1 cellular context compared by ENCODE assay signal in the genomic region with DNA sequence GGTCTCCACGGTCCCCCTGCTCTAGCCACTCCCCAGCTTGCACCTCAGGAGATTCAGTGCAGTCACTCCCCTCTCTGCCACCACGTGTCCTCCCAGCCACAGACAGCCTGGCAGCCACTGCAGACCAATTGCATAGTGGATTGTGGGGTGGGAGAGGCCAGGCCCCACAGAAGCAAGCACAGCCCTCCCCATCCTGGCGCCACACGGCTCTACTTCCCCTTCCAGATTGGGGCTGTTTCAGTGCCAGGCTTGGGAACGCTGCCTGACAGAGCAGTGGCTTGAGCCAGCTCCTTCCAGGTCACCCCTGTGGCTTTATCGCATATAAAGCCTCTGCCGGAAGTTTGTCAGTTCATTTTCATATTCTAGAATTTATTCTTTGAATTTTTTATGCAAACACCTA.
TF ChIP-seq lines count a peak whose summit lies in the region.

No MANE protein-coding gene starts in this region.

TF ChIP-seq in HepG2, 621 proteins besides CTCF, POLR2A, EP300 and RAD21 (continued from another document):
- TF ChIP-seq, protein P1, sequence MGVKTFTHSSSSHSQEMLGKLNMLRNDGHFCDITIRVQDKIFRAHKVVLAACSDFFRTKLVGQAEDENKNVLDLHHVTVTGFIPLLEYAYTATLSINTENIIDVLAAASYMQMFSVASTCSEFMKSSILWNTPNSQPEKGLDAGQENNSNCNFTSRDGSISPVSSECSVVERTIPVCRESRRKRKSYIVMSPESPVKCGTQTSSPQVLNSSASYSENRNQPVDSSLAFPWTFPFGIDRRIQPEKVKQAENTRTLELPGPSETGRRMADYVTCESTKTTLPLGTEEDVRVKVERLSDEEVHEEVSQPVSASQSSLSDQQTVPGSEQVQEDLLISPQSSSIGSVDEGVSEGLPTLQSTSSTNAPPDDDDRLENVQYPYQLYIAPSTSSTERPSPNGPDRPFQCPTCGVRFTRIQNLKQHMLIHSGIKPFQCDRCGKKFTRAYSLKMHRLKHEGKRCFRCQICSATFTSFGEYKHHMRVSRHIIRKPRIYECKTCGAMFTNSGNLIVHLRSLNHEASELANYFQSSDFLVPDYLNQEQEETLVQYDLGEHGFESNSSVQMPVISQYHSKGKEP (CRISPR knock-in tag; IDR thresholded peaks at IDR 0.05), result no peak
- no peak for TF ChIP-seq SAP130 (CRISPR knock-in tag; IDR thresholded peaks at IDR 0.05; ENCODE audit: low read depth)
- no peak for TF ChIP-seq ZNF816 (CRISPR knock-in tag; IDR thresholded peaks at IDR 0.05; ENCODE audit: borderline replicate concordance)
- no peak for TF ChIP-seq ZNF329 (CRISPR knock-in tag; IDR thresholded peaks at IDR 0.05; ENCODE audit: low read depth)
- TF ChIP-seq ZNF337 (CRISPR knock-in tag; IDR thresholded peaks at IDR 0.05; ENCODE audit: borderline replicate concordance, low read depth), result no peak
- TF ChIP-seq SMAD3 (CRISPR knock-in tag; IDR thresholded peaks at IDR 0.05), result no peak
- TF ChIP-seq NFATC3 (CRISPR knock-in tag; IDR thresholded peaks at IDR 0.05), result no peak
- TF ChIP-seq, protein P2, sequence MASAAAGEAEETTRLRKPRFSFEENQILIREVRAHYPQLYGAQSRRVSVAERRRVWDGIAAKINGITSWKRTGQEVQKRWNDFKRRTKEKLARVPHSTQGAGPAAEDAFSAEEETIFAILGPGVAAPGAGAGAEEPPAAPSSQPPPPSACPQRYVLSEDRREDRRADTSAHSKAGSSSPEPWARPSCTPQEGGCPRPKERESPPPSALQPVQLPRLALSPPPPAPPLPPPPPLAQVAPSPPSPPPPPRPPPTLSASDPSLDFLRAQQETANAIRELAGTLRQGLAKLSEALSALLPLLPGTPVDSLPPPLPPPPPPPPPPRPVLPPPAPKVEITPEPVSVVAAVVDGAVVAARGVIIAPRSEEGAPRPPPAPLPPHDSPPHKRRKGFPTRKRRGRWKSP (CRISPR knock-in tag; IDR thresholded peaks at IDR 0.05), result no peak
- no peak for TF ChIP-seq SOX13 (IDR thresholded peaks at IDR 0.05)
- no peak for TF ChIP-seq SOX13 (CRISPR knock-in tag; conservative IDR thresholded peaks at IDR 0.05 in 1 of 2, IDR thresholded peaks at IDR 0.05 in 1 of 2)
- TF ChIP-seq CBX1 (IDR thresholded peaks at IDR 0.05; ENCODE audit: low read depth), result no peak
- TF ChIP-seq, protein P3, sequence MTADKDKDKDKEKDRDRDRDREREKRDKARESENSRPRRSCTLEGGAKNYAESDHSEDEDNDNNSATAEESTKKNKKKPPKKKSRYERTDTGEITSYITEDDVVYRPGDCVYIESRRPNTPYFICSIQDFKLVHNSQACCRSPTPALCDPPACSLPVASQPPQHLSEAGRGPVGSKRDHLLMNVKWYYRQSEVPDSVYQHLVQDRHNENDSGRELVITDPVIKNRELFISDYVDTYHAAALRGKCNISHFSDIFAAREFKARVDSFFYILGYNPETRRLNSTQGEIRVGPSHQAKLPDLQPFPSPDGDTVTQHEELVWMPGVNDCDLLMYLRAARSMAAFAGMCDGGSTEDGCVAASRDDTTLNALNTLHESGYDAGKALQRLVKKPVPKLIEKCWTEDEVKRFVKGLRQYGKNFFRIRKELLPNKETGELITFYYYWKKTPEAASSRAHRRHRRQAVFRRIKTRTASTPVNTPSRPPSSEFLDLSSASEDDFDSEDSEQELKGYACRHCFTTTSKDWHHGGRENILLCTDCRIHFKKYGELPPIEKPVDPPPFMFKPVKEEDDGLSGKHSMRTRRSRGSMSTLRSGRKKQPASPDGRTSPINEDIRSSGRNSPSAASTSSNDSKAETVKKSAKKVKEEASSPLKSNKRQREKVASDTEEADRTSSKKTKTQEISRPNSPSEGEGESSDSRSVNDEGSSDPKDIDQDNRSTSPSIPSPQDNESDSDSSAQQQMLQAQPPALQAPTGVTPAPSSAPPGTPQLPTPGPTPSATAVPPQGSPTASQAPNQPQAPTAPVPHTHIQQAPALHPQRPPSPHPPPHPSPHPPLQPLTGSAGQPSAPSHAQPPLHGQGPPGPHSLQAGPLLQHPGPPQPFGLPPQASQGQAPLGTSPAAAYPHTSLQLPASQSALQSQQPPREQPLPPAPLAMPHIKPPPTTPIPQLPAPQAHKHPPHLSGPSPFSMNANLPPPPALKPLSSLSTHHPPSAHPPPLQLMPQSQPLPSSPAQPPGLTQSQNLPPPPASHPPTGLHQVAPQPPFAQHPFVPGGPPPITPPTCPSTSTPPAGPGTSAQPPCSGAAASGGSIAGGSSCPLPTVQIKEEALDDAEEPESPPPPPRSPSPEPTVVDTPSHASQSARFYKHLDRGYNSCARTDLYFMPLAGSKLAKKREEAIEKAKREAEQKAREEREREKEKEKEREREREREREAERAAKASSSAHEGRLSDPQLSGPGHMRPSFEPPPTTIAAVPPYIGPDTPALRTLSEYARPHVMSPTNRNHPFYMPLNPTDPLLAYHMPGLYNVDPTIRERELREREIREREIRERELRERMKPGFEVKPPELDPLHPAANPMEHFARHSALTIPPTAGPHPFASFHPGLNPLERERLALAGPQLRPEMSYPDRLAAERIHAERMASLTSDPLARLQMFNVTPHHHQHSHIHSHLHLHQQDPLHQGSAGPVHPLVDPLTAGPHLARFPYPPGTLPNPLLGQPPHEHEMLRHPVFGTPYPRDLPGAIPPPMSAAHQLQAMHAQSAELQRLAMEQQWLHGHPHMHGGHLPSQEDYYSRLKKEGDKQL (CRISPR knock-in tag; IDR thresholded peaks at IDR 0.05; ENCODE audit: low read depth), result no peak
- TF ChIP-seq, protein P4, sequence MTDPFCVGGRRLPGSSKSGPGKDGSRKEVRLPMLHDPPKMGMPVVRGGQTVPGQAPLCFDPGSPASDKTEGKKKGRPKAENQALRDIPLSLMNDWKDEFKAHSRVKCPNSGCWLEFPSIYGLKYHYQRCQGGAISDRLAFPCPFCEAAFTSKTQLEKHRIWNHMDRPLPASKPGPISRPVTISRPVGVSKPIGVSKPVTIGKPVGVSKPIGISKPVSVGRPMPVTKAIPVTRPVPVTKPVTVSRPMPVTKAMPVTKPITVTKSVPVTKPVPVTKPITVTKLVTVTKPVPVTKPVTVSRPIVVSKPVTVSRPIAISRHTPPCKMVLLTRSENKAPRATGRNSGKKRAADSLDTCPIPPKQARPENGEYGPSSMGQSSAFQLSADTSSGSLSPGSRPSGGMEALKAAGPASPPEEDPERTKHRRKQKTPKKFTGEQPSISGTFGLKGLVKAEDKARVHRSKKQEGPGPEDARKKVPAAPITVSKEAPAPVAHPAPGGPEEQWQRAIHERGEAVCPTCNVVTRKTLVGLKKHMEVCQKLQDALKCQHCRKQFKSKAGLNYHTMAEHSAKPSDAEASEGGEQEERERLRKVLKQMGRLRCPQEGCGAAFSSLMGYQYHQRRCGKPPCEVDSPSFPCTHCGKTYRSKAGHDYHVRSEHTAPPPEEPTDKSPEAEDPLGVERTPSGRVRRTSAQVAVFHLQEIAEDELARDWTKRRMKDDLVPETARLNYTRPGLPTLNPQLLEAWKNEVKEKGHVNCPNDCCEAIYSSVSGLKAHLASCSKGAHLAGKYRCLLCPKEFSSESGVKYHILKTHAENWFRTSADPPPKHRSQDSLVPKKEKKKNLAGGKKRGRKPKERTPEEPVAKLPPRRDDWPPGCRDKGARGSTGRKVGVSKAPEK (CRISPR knock-in tag; IDR thresholded peaks at IDR 0.05; ENCODE audit: borderline replicate concordance), result no peak
